Comparison of ENCODE assay signal across 23 cellular contexts in the genomic region with DNA sequence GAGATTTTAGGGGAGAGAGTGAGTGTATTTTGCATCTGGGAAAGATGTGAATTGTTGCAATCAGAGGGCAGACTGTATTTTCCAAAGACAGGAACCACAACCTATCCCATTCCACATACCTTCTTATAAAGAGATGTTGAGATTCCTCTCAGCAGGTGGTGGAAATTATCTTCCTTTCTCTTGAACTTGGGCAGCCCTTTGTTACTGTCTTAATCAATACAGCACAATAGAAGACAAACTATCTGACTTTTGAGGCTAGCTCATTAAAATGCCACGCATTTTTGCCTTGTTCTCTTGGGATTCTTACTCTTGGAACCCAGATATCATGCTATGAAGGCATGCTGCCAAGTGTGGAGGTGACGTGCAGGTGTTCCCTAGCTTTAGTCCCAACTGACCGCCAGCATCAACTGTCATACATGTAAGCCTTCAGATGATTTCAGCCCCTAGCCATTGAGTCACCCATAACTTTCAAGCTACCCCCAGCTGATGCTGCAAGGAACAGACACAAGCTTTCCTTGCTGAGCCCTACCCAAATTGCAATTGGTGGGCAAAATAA.
A peak's percentile ranks its signal among the peaks of the same experiment; 100 is the strongest.
DNase-seq lines count a peak whose midpoint lies in the region; TF ChIP-seq lines count a peak whose summit lies in the region.
"Had no signal": no experiment of that assay in that cellular context is flagged by ENCODE, and none has a peak within 500 bp of the region (broad histone marks: within the 10 kb centered on the region; RNA-seq: fewer than 3 reads in every experiment).

No MANE protein-coding gene starts in this region.

- H3K9ac ChIP-seq in mesendoderm (ENCODE audit: low read length) = no peak overlapping the region
- H3K9ac ChIP-seq: BLaER1, GM23248, KMS-11 had no signal

- no peaks in the 10 kb centered on the region for H3K79me1 ChIP-seq in mesendoderm (ENCODE audit: low read length)

- no peak overlapping the region for H3K4me2 ChIP-seq in mesendoderm (ENCODE audit: low read length)
- H3K4me2 ChIP-seq: BLaER1, KMS-11 had no signal

- peak; percentile 19 for DNase-seq in M059J (ENCODE audit: low read depth)
- peak; percentile 10 for DNase-seq in astrocyte of the spinal cord (ENCODE audit: low read depth, low spot score)
- DNase-seq in mesendoderm = peak; percentile 90
- DNase-seq in uterus = no peak
- no peak for DNase-seq in dermis blood vessel endothelial cell
- DNase-seq in activated CD4-positive, alpha-beta T cell treated with anti-CD3 and anti-CD28 coated beads, Interleukin-2, amount 50 U/mL, for 4 hours = no peak
- DNase-seq in testis = no peak
- DNase-seq: Caco-2; CD4-positive, alpha-beta memory T cell; DMS 273 treated with DMSO at 0.1 percent for 48 hours; DMS79 treated with DMSO at 0.1 percent for 48 hours; GM23248; NCI-H1105; NCI-H146; NCI-H2029; NCI-H2171; NCI-H524 treated with DMSO at 0.1 percent for 48 hours; NCI-H82; Right ventricle myocardium superior had no signal

- H2BK5ac ChIP-seq in mesendoderm (ENCODE audit: low read length) = no peak overlapping the region

- TF ChIP-seq CTCF in astrocyte of the spinal cord (IDR thresholded peaks at IDR 0.05; ENCODE audit: low read depth, low read length) (no peak), uterus (IDR thresholded peaks at IDR 0.05) (no peak), testis (IDR thresholded peaks at IDR 0.05) (no peak)

- H3K36me3 ChIP-seq in mesendoderm (ENCODE audit: control insufficient read depth, insufficient read depth, low read length) (no peaks in the 10 kb centered on the region), uterus (no peaks in the 10 kb centered on the region), testis (ENCODE audit: low read depth, missing control alignments) (no peaks in the 10 kb centered on the region)
- H3K36me3 ChIP-seq: BLaER1, HAP-1 had no signal

- no peak overlapping the region for H3K56ac ChIP-seq in mesendoderm (ENCODE audit: low read length)

- H3K4me3 ChIP-seq in astrocyte of the spinal cord (ENCODE audit: low read depth, low read length) (no peak overlapping the region), mesendoderm (ENCODE audit: low read length) (no peak overlapping the region), uterus (no peak overlapping the region), testis (no peak overlapping the region)
- H3K4me3 ChIP-seq: BLaER1, GM12878, GM23248, HAP-1 had no signal

- H3K27me3 ChIP-seq in mesendoderm (ENCODE audit: insufficient read depth, low read length, poor library complexity) (no peaks in the 10 kb centered on the region), uterus (no peaks in the 10 kb centered on the region), testis (no peaks in the 10 kb centered on the region)
- H3K27me3 ChIP-seq: BLaER1 had no signal

- in situ Hi-C loops in astrocyte of the spinal cord (cut with HindIII; ENCODE audit: low sequenced_read_pairs) = no loop called here

- no peaks in the 10 kb centered on the region for H3K79me2 ChIP-seq in mesendoderm (ENCODE audit: control insufficient read depth, insufficient read depth, low read length)

- no CpG with 5 or more reads among the region's 3 CpGs for WGBS in mesendoderm (ENCODE audit: extremely low coverage, insufficient coverage, low lambda C conversion rate)
- 64 to 69% methylated on average over 3 of the region's 3 CpGs for WGBS in testis, 2 donors

- H3K27ac ChIP-seq in mesendoderm (ENCODE audit: low read depth, low read length) = peak overlapping the region; percentile 4
- peak overlapping the region; percentile 6 to 37 for H3K27ac ChIP-seq in uterus
- no peak overlapping the region for H3K27ac ChIP-seq in testis
- H3K27ac ChIP-seq: BLaER1, GM23248, KMS-11 had no signal

- H2AK5ac ChIP-seq in mesendoderm (ENCODE audit: low read length) = no peak overlapping the region

- no peak overlapping the region for H3K4ac ChIP-seq in mesendoderm (ENCODE audit: low read depth, low read length)

- H3K4me1 ChIP-seq in mesendoderm (ENCODE audit: control insufficient read depth, low read depth, low read length) (peaks cover 4% of the 10 kb centered on the region), uterus (peaks cover 10 to 12% of the 10 kb centered on the region in 2 donors), testis (no peaks in the 10 kb centered on the region)
- H3K4me1 ChIP-seq: HAP-1 had no signal

- H4K8ac ChIP-seq in mesendoderm (ENCODE audit: low read depth, low read length) = no peak overlapping the region

- intact Hi-C loops in uterus (cut with DNase I; ENCODE audit: low total_unique reads) (no loop called here), testis (cut with DNase I; ENCODE audit: low total_unique reads) (no loop called here)

- H2BK15ac ChIP-seq in mesendoderm (replicated peaks; ENCODE audit: low read depth) = no peak overlapping the region

- H3K18ac ChIP-seq in mesendoderm (ENCODE audit: low read length) = no peak overlapping the region

- no peak overlapping the region for H2BK120ac ChIP-seq in mesendoderm (ENCODE audit: low read depth, low read length)

- no peak overlapping the region for H3K23ac ChIP-seq in mesendoderm (ENCODE audit: low read length)

- H3K9me3 ChIP-seq in uterus = no peaks in the 10 kb centered on the region
- no peaks in the 10 kb centered on the region for H3K9me3 ChIP-seq in testis
- H3K9me3 ChIP-seq: BLaER1, Caco-2, HAP-1 had no signal

- no peak overlapping the region for H4K5ac ChIP-seq in mesendoderm (ENCODE audit: low read length)

- TF ChIP-seq POLR2A in uterus (IDR thresholded peaks at IDR 0.05) = no peak
- no peak for TF ChIP-seq POLR2A in testis (IDR thresholded peaks at IDR 0.05)

Comparison
In these comparisons a context has a peak if more than half of its experiments do, and no peak if none do; other contexts are left out.
1. DNase-seq: peak in M059J (single experiment), astrocyte of the spinal cord (single experiment) and mesendoderm (single experiment); none in uterus (0 of 2), dermis blood vessel endothelial cell (single experiment), activated CD4-positive, alpha-beta T cell treated with anti-CD3 and anti-CD28 coated beads, Interleukin-2, amount 50 U/mL, for 4 hours (0 of 2) and testis (single experiment).
2. H3K27ac ChIP-seq: peak in mesendoderm (single experiment) and uterus (2 of 2); none in testis (0 of 2).